ENCODE assay signal across 8 cellular contexts in genomic region chr3:23949784-23950183, GRCh38. TPM values are rescaled to one million over a fixed set of nuclear protein-coding genes. Genes with fewer than 3 reads are reported as not detected.
A peak's percentile ranks its signal among the peaks of the same experiment; 100 is the strongest.
DNase-seq lines count a peak whose midpoint lies in the region; ATAC-seq, FAIRE-seq and TF ChIP-seq lines count a peak whose summit lies in the region.

No MANE protein-coding gene starts in this region.

- no peak overlapping the region for H2AFZ ChIP-seq in astrocyte (ENCODE audit: low read depth, low read length)

- ATAC-seq in HG03066 (IDR thresholded peaks at IDR 0.05; ENCODE audit: low read depth, unreplicated experiment): peak; percentile 32
- ATAC-seq in sciatic nerve: no peak

- no peak for FAIRE-seq in astrocyte (lab: Jason Lieb, UNC)

- peaks cover 27% of the 10 kb centered on the region for H3K4me1 Mint-ChIP-seq in astrocyte (ENCODE audit: low read depth, unreplicated experiment)

- no peaks in the 10 kb centered on the region for H3K9me3 ChIP-seq in astrocyte (ENCODE audit: insufficient read depth, low read depth, low read length)

- peak overlapping the region; percentile 66 for H3K4me3 Mint-ChIP-seq in astrocyte (ENCODE audit: unreplicated experiment)

- H3K27me3 Mint-ChIP-seq in astrocyte (ENCODE audit: low read depth, unreplicated experiment): no peaks in the 10 kb centered on the region

- H3K27me3 ChIP-seq in astrocyte (ENCODE audit: insufficient read depth, low read length): no peaks in the 10 kb centered on the region

- no peak overlapping the region for H3K4me3 ChIP-seq in astrocyte (ENCODE audit: insufficient read depth, low read depth, low read length)

- H3K27ac Mint-ChIP-seq in astrocyte (ENCODE audit: unreplicated experiment): peak overlapping the region; percentile 28

- H3K9me3 Mint-ChIP-seq in astrocyte (ENCODE audit: unreplicated experiment): no peaks in the 10 kb centered on the region

- DNase-seq in DMS79 treated with DMSO at 0.1 percent for 48 hours (lab: John Stamatoyannopoulos, UW) (peak; percentile 11), DMS79 (lab: John Stamatoyannopoulos, UW) (no peak), astrocyte (ENCODE audit: low read depth) (no peak), pons (ENCODE audit: low spot score) (peak; percentile 40), NCI-H526 (lab: John Stamatoyannopoulos, UW) (no peak), amniotic stem cell (lab: John Stamatoyannopoulos, UW) (no peak), sciatic nerve (ENCODE audit: low spot score) (no peak)

- H3K4me1 ChIP-seq in astrocyte (ENCODE audit: insufficient read depth, low read length): peaks cover 19% of the 10 kb centered on the region

- no peaks in the 10 kb centered on the region for H3K36me3 Mint-ChIP-seq in astrocyte (ENCODE audit: low read depth, unreplicated experiment)

- no peak for TF ChIP-seq CTCF in astrocyte (IDR thresholded peaks at IDR 0.05; ENCODE audit: insufficient read depth, low read depth, low read length)

- intact Hi-C loops in sciatic nerve (cut with DNase I): no loop called here

- H3K27ac ChIP-seq in astrocyte (ENCODE audit: low read depth, low read length): no peak overlapping the region

- no peaks in the 10 kb centered on the region for H3K36me3 ChIP-seq in astrocyte (ENCODE audit: insufficient read depth, low read length)

- no peak overlapping the region for H3K4me2 ChIP-seq in astrocyte (ENCODE audit: low read length)

- H4K20me1 ChIP-seq in astrocyte (ENCODE audit: insufficient read depth, low read length): peaks cover 71% of the 10 kb centered on the region

- H3K79me2 ChIP-seq in astrocyte (ENCODE audit: insufficient read depth, low read length): peaks cover 71% of the 10 kb centered on the region

- H3K9ac ChIP-seq in astrocyte (ENCODE audit: low read length): no peak overlapping the region

RNA-seq across cellular contexts. Expression of gene NR1D2, which starts 4.7 kb away (rescaled TPM):
- total RNA-seq in astrocyte: 19.2 and 20.7 TPM in 2 replicates
- 71.5 TPM for total RNA-seq in sciatic nerve

RNA-seq across cellular contexts. Expression of gene RPL15, which starts 32.9 kb away (rescaled TPM):
- 1,579 and 1,629 TPM in 2 replicates for total RNA-seq in astrocyte
- 1,125 TPM for total RNA-seq in sciatic nerve

RNA-seq across cellular contexts. Expression of gene NKIRAS1, which starts 33.0 kb away (rescaled TPM):
- total RNA-seq in astrocyte: 10.7 and 11.0 TPM in 2 replicates
- 10.8 TPM for total RNA-seq in sciatic nerve

Comparison
In these comparisons a context has a peak if more than half of its experiments do, and no peak if none do; other contexts are left out.
1. DNase-seq: peak in DMS79 treated with DMSO at 0.1 percent for 48 hours (single experiment) and pons (single experiment); none in DMS79 (single experiment), astrocyte (single experiment), NCI-H526 (0 of 2), amniotic stem cell (single experiment) and sciatic nerve (single experiment).